Comparison of ENCODE assay signal across 25 cellular contexts in the genomic region with DNA sequence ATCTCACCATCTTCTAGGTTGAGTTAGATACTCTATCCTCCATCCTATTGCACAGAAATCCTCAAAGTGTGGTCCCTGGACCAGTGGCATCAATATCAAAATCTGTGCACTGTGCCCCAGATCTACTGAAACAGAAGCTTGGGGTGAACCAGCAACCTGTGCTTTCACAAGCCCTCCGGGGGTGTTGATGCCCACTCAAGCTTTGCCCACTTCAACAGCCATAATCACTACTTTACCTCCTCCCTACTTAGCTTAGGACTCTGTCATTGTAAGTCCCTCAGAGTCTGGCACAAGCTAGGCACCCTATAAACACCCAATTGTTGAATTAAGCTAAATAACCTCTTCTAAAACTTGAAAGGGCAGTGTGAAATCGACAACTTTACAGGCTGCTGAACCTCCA.
"Had no signal": no experiment of that assay in that cellular context is flagged by ENCODE, and none has a peak within 500 bp of the region (broad histone marks: within the 10 kb centered on the region; RNA-seq: fewer than 3 reads in every experiment).

No MANE protein-coding gene starts in this region.

- H3K36me3 Mint-ChIP-seq: activated CD4-positive, alpha-beta memory T cell treated with anti-CD3 and anti-CD28 coated beads for 36 hours; natural killer cell had no signal

- H3K36me3 ChIP-seq: esophagus squamous epithelium, heart right ventricle, left ventricle myocardium inferior, neutrophil, ovary, right lobe of liver, uterus had no signal

- H3K27ac Mint-ChIP-seq: activated CD4-positive, alpha-beta memory T cell treated with anti-CD3 and anti-CD28 coated beads for 36 hours; activated CD4-positive, alpha-beta T cell treated with anti-CD3 and anti-CD28 coated beads, Interleukin-2, amount 10 ng/mL, durations not matched to agents 24 days and 14 days; activated T-cell treated with anti-CD3 and anti-CD28 coated beads, Interleukin-2, amount 50 U/mL, for 24 hours; natural killer cell; type B pancreatic cell had no signal

- H3K4me1 ChIP-seq: heart right ventricle, left ventricle myocardium inferior, right lobe of liver, uterus had no signal

- ATAC-seq: heart right ventricle, natural killer cell had no signal

- H3K4me3 ChIP-seq: esophagus squamous epithelium, heart right ventricle, left ventricle myocardium inferior, lung, ovary, right lobe of liver, uterus had no signal

- H3K27me3 Mint-ChIP-seq: activated CD4-positive, alpha-beta memory T cell treated with anti-CD3 and anti-CD28 coated beads for 36 hours; activated T-cell treated with anti-CD3 and anti-CD28 coated beads, Interleukin-2, amount 50 U/mL, for 24 hours; progenitor cell of endocrine pancreas; type B pancreatic cell had no signal

- H3K9me3 ChIP-seq: esophagus squamous epithelium, heart right ventricle, left ventricle myocardium inferior, neutrophil, ovary, right lobe of liver, uterus had no signal

- H3K4me3 Mint-ChIP-seq: activated CD4-positive, alpha-beta memory T cell treated with anti-CD3 and anti-CD28 coated beads for 36 hours; activated CD4-positive, alpha-beta T cell treated with anti-CD3 and anti-CD28 coated beads, Interleukin-2, amount 10 ng/mL, durations not matched to agents 24 days and 14 days; activated T-cell treated with anti-CD3 and anti-CD28 coated beads, Interleukin-2, amount 50 U/mL, for 24 hours; natural killer cell; type B pancreatic cell had no signal

- H3K27me3 ChIP-seq: esophagus squamous epithelium, neutrophil, ovary, right lobe of liver, uterus had no signal

- H3K9me3 Mint-ChIP-seq: activated CD4-positive, alpha-beta memory T cell treated with anti-CD3 and anti-CD28 coated beads for 36 hours; activated CD4-positive, alpha-beta T cell treated with anti-CD3 and anti-CD28 coated beads, Interleukin-2, amount 10 ng/mL, durations not matched to agents 24 days and 14 days; activated T-cell treated with anti-CD3 and anti-CD28 coated beads, Interleukin-2, amount 50 U/mL, for 24 hours; natural killer cell; type B pancreatic cell had no signal

- H3K27ac ChIP-seq: epithelial cell of prostate, esophagus squamous epithelium, heart right ventricle, left ventricle myocardium inferior, neutrophil, ovary, right lobe of liver, uterus, WERI-Rb-1 had no signal

- DNase-seq: activated CD4-positive, alpha-beta memory T cell treated with anti-CD3 and anti-CD28 coated beads for 36 hours; activated CD4-positive, alpha-beta T cell treated with anti-CD3 and anti-CD28 coated beads, Interleukin-2, amount 10 ng/mL, durations not matched to agents 24 days and 14 days; activated CD4-positive, CD25-positive, alpha-beta regulatory T cell treated with anti-CD3 and anti-CD28 coated beads, Interleukin-2, amount 50 U/mL, for 72 hours; activated CD8-positive, alpha-beta memory T cell treated with anti-CD3 and anti-CD28 coated beads, Interleukin-2, amount 50 U/mL, for 48 hours; activated gamma-delta T cell treated with Interleukin-2 at 50 U/mL for 16 hours; activated naive CD4-positive, alpha-beta T cell treated with anti-CD3 and anti-CD28 coated beads, Interleukin-2, amount 50 U/mL, for 16 hours; activated T-cell treated with anti-CD3 and anti-CD28 coated beads, Interleukin-2, amount 50 U/mL, for 24 hours; amniotic stem cell; effector CD4-positive, alpha-beta T cell; esophagus squamous epithelium; heart right ventricle; left ventricle myocardium inferior; natural killer cell; ovary; right lobe of liver; stimulated activated CD4-positive, alpha-beta T cell treated with anti-CD3 and anti-CD28 coated beads, Interleukin-2, amount 100 ng/mL, for 48 hours; stimulated activated naive CD4-positive, alpha-beta T cell treated with Interleukin-2 at 50 U/mL for 16 hours; T-helper 9 cell; uterus; WERI-Rb-1 had no signal
